ENCODE assay signal across 19 cellular contexts in genomic region chr19:43229315-43229714, GRCh38. TPM values are rescaled to one million over a fixed set of nuclear protein-coding genes. Genes with fewer than 3 reads are reported as not detected.
DNase-seq lines count a peak whose midpoint lies in the region; ATAC-seq and TF ChIP-seq lines count a peak whose summit lies in the region.
"Had no signal": no experiment of that assay in that cellular context is flagged by ENCODE, and none has a peak within 500 bp of the region (broad histone marks: within the 10 kb centered on the region; RNA-seq: fewer than 3 reads in every experiment).

No MANE protein-coding gene starts in this region.

- no peaks in the 10 kb centered on the region for H3K27me3 Mint-ChIP-seq in activated CD8-positive, alpha-beta memory T cell treated with anti-CD3 and anti-CD28 coated beads, Interleukin-2, amount 10 ng/mL, durations not matched to agents 7 days and 5 days
- H3K27me3 Mint-ChIP-seq: activated naive CD8-positive, alpha-beta T cell; T-helper 17 cell had no signal

- no peaks in the 10 kb centered on the region for H3K4me1 ChIP-seq in PC-9 (replicated peaks; ENCODE audit: insufficient read depth)
- H3K4me1 ChIP-seq: colonic mucosa, foreskin keratinocyte had no signal

- H3K36me3 ChIP-seq in PC-9 (ENCODE audit: low read depth): no peaks in the 10 kb centered on the region
- H3K36me3 ChIP-seq: colonic mucosa had no signal

- no peaks in the 10 kb centered on the region for H3K9me2 ChIP-seq in PC-9 (ENCODE audit: insufficient read depth)

- H3K9me3 Mint-ChIP-seq in activated CD8-positive, alpha-beta memory T cell treated with anti-CD3 and anti-CD28 coated beads, Interleukin-2, amount 10 ng/mL, durations not matched to agents 7 days and 5 days (ENCODE audit: low read depth): peaks cover 19% of the 10 kb centered on the region

- no peak overlapping the region for H3K4me3 ChIP-seq in PC-9
- H3K4me3 ChIP-seq: colonic mucosa had no signal

- no peaks in the 10 kb centered on the region for H3K9me3 ChIP-seq in PC-9 (ENCODE audit: insufficient read depth, low read depth)
- H3K9me3 ChIP-seq: colonic mucosa had no signal

- POLR2A ChIA-PET in PC-9 (lab: Charles Lee; ENCODE audit: unreplicated experiment): no interaction called here

- no peaks in the 10 kb centered on the region for H3K27me3 ChIP-seq in PC-9 (ENCODE audit: insufficient read depth, low read depth)
- H3K27me3 ChIP-seq: colonic mucosa, foreskin keratinocyte had no signal

- no peak overlapping the region for H3K4me2 ChIP-seq in PC-9

- CTCF ChIA-PET in PC-9 (lab: Charles Lee): no interaction called here
- CTCF ChIA-PET in activated CD8-positive, alpha-beta memory T cell treated with anti-CD3 and anti-CD28 coated beads, Interleukin-2, amount 10 ng/mL, durations not matched to agents 7 days and 5 days (lab: Charles Lee): no interaction called here

- no peak overlapping the region for H3K4me3 Mint-ChIP-seq in activated CD8-positive, alpha-beta memory T cell treated with anti-CD3 and anti-CD28 coated beads, Interleukin-2, amount 10 ng/mL, durations not matched to agents 7 days and 5 days
- H3K4me3 Mint-ChIP-seq: activated naive CD8-positive, alpha-beta T cell; CD4-positive, alpha-beta memory T cell; natural killer cell; T-helper 17 cell had no signal

- no peaks in the 10 kb centered on the region for H3K4me1 Mint-ChIP-seq in activated CD8-positive, alpha-beta memory T cell treated with anti-CD3 and anti-CD28 coated beads, Interleukin-2, amount 10 ng/mL, durations not matched to agents 7 days and 5 days
- H3K4me1 Mint-ChIP-seq: CD4-positive, alpha-beta memory T cell; natural killer cell; T-helper 17 cell had no signal

- DNase-seq in Caki2 (ENCODE audit: low read depth) (peak; percentile 72), HT-29 (ENCODE audit: low spot score) (peak; percentile 78), PC-9 (peak in 1 of 2 experiments; percentile 39), fibroblast of gingiva (ENCODE audit: low read depth) (peak; percentile 6), AML-193 (lab: John Stamatoyannopoulos, UW) (no peak)
- DNase-seq in activated CD8-positive, alpha-beta memory T cell treated with anti-CD3 and anti-CD28 coated beads, Interleukin-2, amount 10 ng/mL, durations not matched to agents 7 days and 5 days: no peak
- DNase-seq: activated CD8-positive, alpha-beta memory T cell treated with anti-CD3 and anti-CD28 coated beads for 24 hours; CD4-positive, alpha-beta memory T cell; foreskin keratinocyte; natural killer cell; NCI-H2029; T-helper 17 cell had no signal

- H3K36me3 Mint-ChIP-seq in activated CD8-positive, alpha-beta memory T cell treated with anti-CD3 and anti-CD28 coated beads, Interleukin-2, amount 10 ng/mL, durations not matched to agents 7 days and 5 days: no peaks in the 10 kb centered on the region
- H3K36me3 Mint-ChIP-seq: activated naive CD8-positive, alpha-beta T cell; CD4-positive, alpha-beta memory T cell had no signal

- no peak overlapping the region for H3K27ac ChIP-seq in PC-9
- H3K27ac ChIP-seq: colonic mucosa, foreskin keratinocyte had no signal

- H3K27ac Mint-ChIP-seq in activated CD8-positive, alpha-beta memory T cell treated with anti-CD3 and anti-CD28 coated beads, Interleukin-2, amount 10 ng/mL, durations not matched to agents 7 days and 5 days: no peak overlapping the region
- H3K27ac Mint-ChIP-seq: activated naive CD8-positive, alpha-beta T cell; CD4-positive, alpha-beta memory T cell; natural killer cell; T-helper 17 cell had no signal

- in situ Hi-C loops in Caki2 (cut with HindIII; ENCODE audit: low pct_unique_long_range_greater_than_20kb, low sequenced_read_pairs): no loop called here

- H2AFZ ChIP-seq in PC-9: no peak overlapping the region

- no TSS peak for BruUV-seq in PC-9 (replicated peaks; lab: Mats Ljungman, UMichigan)

- ATAC-seq in GM21717 (IDR thresholded peaks at IDR 0.05; ENCODE audit: unreplicated experiment) (no peak), HG02623 (IDR thresholded peaks at IDR 0.05; ENCODE audit: unreplicated experiment) (no peak)
- no peak for ATAC-seq in activated CD8-positive, alpha-beta memory T cell treated with anti-CD3 and anti-CD28 coated beads, Interleukin-2, amount 10 ng/mL, durations not matched to agents 7 days and 5 days
- ATAC-seq: foreskin keratinocyte, natural killer cell, T-helper 17 cell had no signal

- TF ChIP-seq CTCF in PC-9 (conservative IDR thresholded peaks at IDR 0.05): peak; percentile 56

- H3F3A ChIP-seq in PC-9 (ENCODE audit: insufficient read depth, low read depth): no peaks in the 10 kb centered on the region

- no peaks in the 10 kb centered on the region for H3K79me2 ChIP-seq in PC-9 (ENCODE audit: low read depth)

- no peaks in the 10 kb centered on the region for H4K20me1 ChIP-seq in PC-9 (ENCODE audit: insufficient read depth)

- intact Hi-C loops in PC-9 (cut with micrococcal nuclease; ENCODE audit: unreplicated experiment): no loop called here

RNA-seq across cellular contexts. Expression of gene PSG4, which starts 23.9 kb away (rescaled TPM):
- total RNA-seq in Caki2 (2014; rRNA removed; shearing (Covaris generic); ENCODE audit: low replicate concordance): 1.4 and 2.3 TPM in 2 replicates
- total RNA-seq in HT-29 (2014; rRNA removed; shearing (Covaris generic)): not detected in 2 replicates
- total RNA-seq in PC-9 (2021): 0.24 TPM in 1 of 2 replicates, not detected in the other
- total RNA-seq in activated CD8-positive, alpha-beta memory T cell treated with anti-CD3 and anti-CD28 coated beads, Interleukin-2, amount 10 ng/mL, durations not matched to agents 7 days and 5 days: not detected
- total RNA-seq: CD4-positive, alpha-beta memory T cell; colonic mucosa; natural killer cell; skeletal muscle tissue; temporal lobe had no signal

RNA-seq across cellular contexts. Expression of gene PSG9, which starts 40.0 kb away (rescaled TPM):
- not detected in 2 replicates for total RNA-seq in Caki2 (2014; rRNA removed; shearing (Covaris generic); ENCODE audit: low replicate concordance)
- total RNA-seq in HT-29 (2014; rRNA removed; shearing (Covaris generic)): not detected in 2 replicates
- not detected in 2 replicates for total RNA-seq in PC-9 (2021)
- not detected for total RNA-seq in activated CD8-positive, alpha-beta memory T cell treated with anti-CD3 and anti-CD28 coated beads, Interleukin-2, amount 10 ng/mL, durations not matched to agents 7 days and 5 days
- total RNA-seq: CD4-positive, alpha-beta memory T cell; colonic mucosa; kidney epithelial cell; natural killer cell; skeletal muscle tissue; temporal lobe had no signal

RNA-seq across cellular contexts. Expression of gene PSG5, which starts 43.0 kb away (rescaled TPM):
- not detected in 2 replicates for total RNA-seq in Caki2 (2014; rRNA removed; shearing (Covaris generic); ENCODE audit: low replicate concordance)
- not detected in 2 replicates for total RNA-seq in HT-29 (2014; rRNA removed; shearing (Covaris generic))
- 0.43 and 2.3 TPM in 2 replicates for total RNA-seq in PC-9 (2021)
- total RNA-seq in activated CD8-positive, alpha-beta memory T cell treated with anti-CD3 and anti-CD28 coated beads, Interleukin-2, amount 10 ng/mL, durations not matched to agents 7 days and 5 days: not detected
- total RNA-seq: CD4-positive, alpha-beta memory T cell; colonic mucosa; natural killer cell; skeletal muscle tissue; temporal lobe had no signal

Comparison
In these comparisons a context has a peak if more than half of its experiments do, and no peak if none do; other contexts are left out.
1. DNase-seq: peak in Caki2 (single experiment), HT-29 (single experiment) and fibroblast of gingiva (single experiment); none in activated CD8-positive, alpha-beta memory T cell treated with anti-CD3 and anti-CD28 coated beads, Interleukin-2, amount 10 ng/mL, durations not matched to agents 7 days and 5 days (single experiment) and AML-193 (0 of 2).